ENCODE assay signal across 10 cellular contexts in the genomic region with DNA sequence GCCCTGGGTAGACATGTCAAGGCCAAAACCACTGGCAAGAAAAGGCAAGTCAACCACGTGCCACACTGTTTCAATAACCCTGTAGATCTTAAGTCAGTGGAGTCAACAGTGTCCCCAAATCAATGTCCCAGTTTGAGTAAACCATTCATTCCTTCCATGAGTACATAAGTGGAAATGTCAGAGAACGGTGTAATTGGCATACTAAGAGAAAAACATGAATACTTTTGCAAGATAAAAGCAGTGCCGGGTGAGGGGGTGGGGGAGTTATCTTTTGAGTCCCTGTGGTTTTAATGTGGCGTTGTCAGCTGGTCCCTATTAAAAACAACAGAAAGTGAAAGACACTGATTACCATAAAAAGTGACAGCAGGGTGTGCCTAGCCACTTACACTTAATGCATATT. TPM values are rescaled to one million over a fixed set of nuclear protein-coding genes. Genes with fewer than 3 reads are reported as not detected.
A peak's percentile ranks its signal among the peaks of the same experiment; 100 is the strongest.
DNase-seq lines count a peak whose midpoint lies in the region; ATAC-seq and TF ChIP-seq lines count a peak whose summit lies in the region.
"Had no signal": no experiment of that assay in that cellular context is flagged by ENCODE, and none has a peak within 500 bp of the region (broad histone marks: within the 10 kb centered on the region; RNA-seq: fewer than 3 reads in every experiment).

No MANE protein-coding gene starts in this region.

- TF ChIP-seq POLR2A in testis (IDR thresholded peaks at IDR 0.05) (no peak), thyroid gland (IDR thresholded peaks at IDR 0.05) (no peak)

- peaks cover 3% of the 10 kb centered on the region for H3K4me1 ChIP-seq in testis
- H3K4me1 ChIP-seq in thyroid gland, result peaks cover 0 to 6% of the 10 kb centered on the region in 2 donors

- peak; percentile 41 for ATAC-seq in GM19468 (IDR thresholded peaks at IDR 0.05; ENCODE audit: extremely low read depth, unreplicated experiment)
- ATAC-seq in HG03520 (IDR thresholded peaks at IDR 0.05; ENCODE audit: unreplicated experiment), result peak; percentile 66

- H3K9me3 ChIP-seq in testis (no peaks in the 10 kb centered on the region), thyroid gland (no peaks in the 10 kb centered on the region)
- H3K9me3 ChIP-seq: neutrophil had no signal

- H3K36me3 ChIP-seq in testis (ENCODE audit: low read depth, missing control alignments) (no peaks in the 10 kb centered on the region), thyroid gland (no peaks in the 10 kb centered on the region)

- H3K27ac ChIP-seq in testis, result no peak overlapping the region
- H3K27ac ChIP-seq in thyroid gland, result no peak overlapping the region
- H3K27ac ChIP-seq: neutrophil had no signal

- intact Hi-C loops in posterior cingulate gyrus (cut with DNase I), result no loop called here
- intact Hi-C loops in testis (cut with DNase I; ENCODE audit: low total_unique reads), result no loop called here
- intact Hi-C loops in thyroid gland (cut with DNase I), result loop anchor here (10.0 kb wide), 1 partner anchor 875 kb away; no protein-coding TSS in a partner anchor

- TF ChIP-seq CTCF in testis (IDR thresholded peaks at IDR 0.05) (no peak), thyroid gland (IDR thresholded peaks at IDR 0.05) (no peak)

- no peak overlapping the region for H3K4me3 ChIP-seq in testis
- H3K4me3 ChIP-seq in thyroid gland (replicated peaks in 1 of 3), result no peak overlapping the region

- WGBS in testis, 2 donors, result 45 to 53% methylated on average over 4 of the region's 4 CpGs
- WGBS in thyroid gland, 2 donors, result 67 to 71% methylated on average over 4 of the region's 4 CpGs

- peak; percentile 84 for DNase-seq in activated naive CD4-positive, alpha-beta T cell treated with anti-CD3 and anti-CD28 coated beads, Interleukin-2, amount 50 U/mL, for 16 hours
- DNase-seq in stimulated activated CD8-positive, alpha-beta memory T cell treated with anti-CD3 and anti-CD28 coated beads, Interleukin-7, amount 100 ng/mL, for 24 hours (ENCODE audit: low read depth), result peak; percentile 46
- DNase-seq in posterior cingulate gyrus (no peak), testis (no peak), NCI-H1092 treated with DMSO at 0.1 percent for 48 hours (lab: John Stamatoyannopoulos, UW) (no peak), thyroid gland (no peak)
- DNase-seq: H7 had no signal

- H3K27me3 ChIP-seq in testis (no peaks in the 10 kb centered on the region), thyroid gland (no peaks in the 10 kb centered on the region)
- H3K27me3 ChIP-seq: neutrophil had no signal

RNA-seq across cellular contexts. Expression of gene RSU1, which starts 37.8 kb away (rescaled TPM):
- 10 to 100 TPM; 26.0 to 27.3 TPM for total RNA-seq in testis
- 38.4 TPM for polyA plus RNA-seq in testis (ENCODE audit: insufficient read depth, low read depth, low replicate concordance)
- total RNA-seq in thyroid gland, result 10 to 100 TPM; 43.5 to 63.0 (median 50.7) TPM

Comparison
In these comparisons a context has a peak if more than half of its experiments do, and no peak if none do; other contexts are left out.
1. DNase-seq: peak in activated naive CD4-positive, alpha-beta T cell treated with anti-CD3 and anti-CD28 coated beads, Interleukin-2, amount 50 U/mL, for 16 hours (single experiment) and stimulated activated CD8-positive, alpha-beta memory T cell treated with anti-CD3 and anti-CD28 coated beads, Interleukin-7, amount 100 ng/mL, for 24 hours (single experiment); none in posterior cingulate gyrus (0 of 10), testis (single experiment), NCI-H1092 treated with DMSO at 0.1 percent for 48 hours (single experiment) and thyroid gland (0 of 2).